ENCODE assay signal across 24 cellular contexts in genomic region chr5:173075970-173076369, GRCh38.
"Had no signal": no experiment of that assay in that cellular context is flagged by ENCODE, and none has a peak within 500 bp of the region (broad histone marks: within the 10 kb centered on the region; RNA-seq: fewer than 3 reads in every experiment).

No MANE protein-coding gene starts in this region.

- H3K27ac ChIP-seq: colonic mucosa, epithelial cell of prostate, gastrocnemius medialis, heart right ventricle, left lung, lower lobe of right lung had no signal

- ATAC-seq: effector memory CD8-positive, alpha-beta T cell; gastrocnemius medialis; heart right ventricle; left cardiac atrium; left lung; left ventricle myocardium superior; lower lobe of right lung; mucosa of descending colon had no signal

- DNase-seq: colonic mucosa; cortex of kidney; effector CD8-positive, alpha-beta T cell; effector memory CD8-positive, alpha-beta T cell; endodermal cell; erythroblast; esophagus squamous epithelium; foreskin fibroblast; foreskin melanocyte; gastrocnemius medialis; glutamatergic neuron; head of caudate nucleus; heart right ventricle; hippocampal formation; left cardiac atrium; left lung; left ventricle myocardium superior; lower lobe of right lung; mesenchymal stem cell; mucosa of descending colon had no signal

- FAIRE-seq: endometrium, islet of Langerhans, keratinocyte had no signal

- H3K27me3 ChIP-seq: colonic mucosa, esophagus squamous epithelium, gastrocnemius medialis, heart right ventricle, left lung had no signal

- H3K9me3 ChIP-seq: colonic mucosa, esophagus squamous epithelium, gastrocnemius medialis, left lung, lower lobe of right lung, mucosa of descending colon had no signal

- H3K36me3 ChIP-seq: colonic mucosa had no signal

- H3K4me1 ChIP-seq: colonic mucosa, left lung had no signal

- H3K4me3 ChIP-seq: colonic mucosa, esophagus squamous epithelium, gastrocnemius medialis, heart right ventricle, left lung, lower lobe of right lung, mucosa of descending colon had no signal
